Comparison of ENCODE assay signal across 21 cellular contexts in the genomic region with DNA sequence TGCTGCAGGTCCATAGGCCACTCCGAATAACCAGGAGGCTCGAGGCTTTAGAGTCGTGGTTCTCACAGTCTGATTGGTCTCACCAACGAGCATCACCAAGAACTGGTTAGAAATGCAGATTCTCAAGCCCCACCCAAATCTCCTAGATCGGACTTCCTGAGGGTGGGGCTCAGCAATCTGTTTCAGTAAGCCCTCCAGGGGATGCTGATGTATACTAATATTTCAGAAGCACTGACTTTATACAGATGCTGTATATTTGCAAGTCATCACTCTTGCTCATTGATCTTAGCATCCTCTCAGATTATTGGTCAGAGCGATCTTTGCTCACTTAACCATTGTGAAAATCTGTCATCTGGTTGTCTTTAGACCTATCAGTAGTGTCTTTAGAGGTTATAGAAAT. TPM values are rescaled to one million over a fixed set of nuclear protein-coding genes. Genes with fewer than 3 reads are reported as not detected.
DNase-seq lines count a peak whose midpoint lies in the region; TF ChIP-seq lines count a peak whose summit lies in the region.
"Had no signal": no experiment of that assay in that cellular context is flagged by ENCODE, and none has a peak within 500 bp of the region (broad histone marks: within the 10 kb centered on the region; RNA-seq: fewer than 3 reads in every experiment).

No MANE protein-coding gene starts in this region.

- WGBS in transverse colon (ENCODE audit: low coverage in 1 of 2), 2 donors: 75% methylated on average over 6 of the region's 6 CpGs; no CpG with 5 or more reads in 1 of the 2 donors

- H3K27me3 Mint-ChIP-seq in activated CD4-positive, alpha-beta T cell treated with anti-CD3 and anti-CD28 coated beads, Interleukin-2, amount 10 ng/mL, durations not matched to agents 24 days and 14 days: no peaks in the 10 kb centered on the region
- peaks cover 17% of the 10 kb centered on the region for H3K27me3 Mint-ChIP-seq in activated CD4-positive, alpha-beta T cell treated with anti-CD3 and anti-CD28 coated beads, Interleukin-2, amount 10 ng/mL, durations not matched to agents 7 days and 5 days

- H4K20me1 ChIP-seq in Karpas-422 (ENCODE audit: insufficient read depth, low read depth, low read length) (no peaks in the 10 kb centered on the region), osteoblast (ENCODE audit: insufficient read depth, low read length) (no peaks in the 10 kb centered on the region)

- peak; percentile 48 for DNase-seq in activated CD4-positive, alpha-beta T cell treated with anti-CD3 and anti-CD28 coated beads, Interleukin-2, amount 10 ng/mL, durations not matched to agents 24 days and 14 days
- no peak for DNase-seq in activated CD4-positive, alpha-beta T cell treated with anti-CD3 and anti-CD28 coated beads, Interleukin-2, amount 10 ng/mL, durations not matched to agents 7 days and 5 days
- DNase-seq in Karpas-422: peak; percentile 49
- DNase-seq in brain microvascular endothelial cell: no peak
- DNase-seq in osteoblast (ENCODE audit: insufficient read length, low spot score, missing footprints): peak; percentile 44
- no peak for DNase-seq in superior temporal gyrus (ENCODE audit: extremely low spot score)
- no peak for DNase-seq in transverse colon
- no peak for DNase-seq in coronary artery (ENCODE audit: low spot score)
- DNase-seq: 8988T; activated CD4-positive, alpha-beta T cell treated with anti-CD3 and anti-CD28 coated beads for 4 hours; activated naive CD4-positive, alpha-beta T cell; activated T-cell treated with anti-CD3 and anti-CD28 coated beads for 4 hours; effector CD4-positive, alpha-beta T cell; heart right ventricle; left ventricle myocardium inferior; NCI-H1436 treated with DMSO at 0.1 percent for 48 hours; NCI-H2171 treated with DMSO at 0.1 percent for 48 hours; NCI-H69; SIG-M5; stimulated activated CD4-positive, alpha-beta T cell treated with anti-CD3 and anti-CD28 coated beads, Interleukin-12 subunit alpha, Interleukin-12 subunit beta, amount 100 ng/mL, for 4 hours had no signal

- no peak for TF ChIP-seq EP300 in transverse colon (IDR thresholded peaks at IDR 0.05; ENCODE audit: low read depth)

- H3K27ac ChIP-seq in Karpas-422 (ENCODE audit: low read length) (no peak overlapping the region), brain microvascular endothelial cell (peak overlapping the region; percentile 96), osteoblast (ENCODE audit: low read depth, low read length) (peak overlapping the region; percentile 99), transverse colon (no peak overlapping the region), coronary artery (no peak overlapping the region)
- H3K27ac ChIP-seq: BLaER1, left ventricle myocardium inferior had no signal

- H3K9me2 ChIP-seq in Karpas-422 (replicated peaks; ENCODE audit: insufficient read depth, low read length): no peaks in the 10 kb centered on the region

- H3K4me2 ChIP-seq in Karpas-422 (ENCODE audit: low read depth, low read length, poor library complexity, severe bottlenecking): no peak overlapping the region
- H3K4me2 ChIP-seq in osteoblast (ENCODE audit: insufficient read depth, low read length): peak overlapping the region; percentile 75
- H3K4me2 ChIP-seq: BLaER1 had no signal

- no peaks in the 10 kb centered on the region for H3K9me3 ChIP-seq in Karpas-422 (ENCODE audit: low read length)
- no peaks in the 10 kb centered on the region for H3K9me3 ChIP-seq in osteoblast (ENCODE audit: low read depth, low read length)
- H3K9me3 ChIP-seq in transverse colon: no peaks in the 10 kb centered on the region

- intact Hi-C loops in activated CD4-positive, alpha-beta T cell treated with anti-CD3 and anti-CD28 coated beads, Interleukin-2, amount 10 ng/mL, durations not matched to agents 24 days and 14 days (cut with micrococcal nuclease): no loop called here
- intact Hi-C loops in transverse colon (cut with DNase I; ENCODE audit: low total_unique reads): no loop called here

- no peak overlapping the region for H3K9ac ChIP-seq in Karpas-422 (ENCODE audit: low read length)
- H3K9ac ChIP-seq: BLaER1 had no signal

- H3K36me3 ChIP-seq in Karpas-422 (ENCODE audit: insufficient read depth, low read length) (no peaks in the 10 kb centered on the region), brain microvascular endothelial cell (replicated peaks) (peaks cover 3% of the 10 kb centered on the region), osteoblast (ENCODE audit: insufficient read depth, low read length) (no peaks in the 10 kb centered on the region), transverse colon (no peaks in the 10 kb centered on the region)
- H3K36me3 ChIP-seq: BLaER1, heart right ventricle, left ventricle myocardium inferior had no signal

- H3K79me2 ChIP-seq in Karpas-422 (ENCODE audit: low read length) (peaks cover 3% of the 10 kb centered on the region), osteoblast (ENCODE audit: insufficient read depth, low read length) (peaks cover 6% of the 10 kb centered on the region)

- H3K4me1 Mint-ChIP-seq in activated CD4-positive, alpha-beta T cell treated with anti-CD3 and anti-CD28 coated beads, Interleukin-2, amount 10 ng/mL, durations not matched to agents 24 days and 14 days: peaks cover 12% of the 10 kb centered on the region
- H3K4me1 Mint-ChIP-seq in activated CD4-positive, alpha-beta T cell treated with anti-CD3 and anti-CD28 coated beads, Interleukin-2, amount 10 ng/mL, durations not matched to agents 7 days and 5 days: peaks cover 12% of the 10 kb centered on the region

- no peaks in the 10 kb centered on the region; the same call in 1 of the 2 replicates for H3K27me3 ChIP-seq in Karpas-422 (ENCODE audit: low read length)
- no peaks in the 10 kb centered on the region for H3K27me3 ChIP-seq in brain microvascular endothelial cell (replicated peaks)
- H3K27me3 ChIP-seq in osteoblast (ENCODE audit: insufficient read depth, low read length): no peaks in the 10 kb centered on the region
- H3K27me3 ChIP-seq in transverse colon: peaks cover 5% of the 10 kb centered on the region
- H3K27me3 ChIP-seq: BLaER1 had no signal

- in situ Hi-C loops in brain microvascular endothelial cell (cut with HindIII; ENCODE audit: low pct_ligation_motif_present, low sequenced_read_pairs): no loop called here
- in situ Hi-C loops in transverse colon (cut with MboI; ENCODE audit: low pct_ligation_motif_present in 1 of 4, low pct_unique_long_range_greater_than_20kb in 1 of 4, low sequenced_read_pairs in 3 of 4): no loop called here

- no peak overlapping the region for H2AFZ ChIP-seq in Karpas-422 (ENCODE audit: low read length)
- no peak overlapping the region for H2AFZ ChIP-seq in osteoblast (ENCODE audit: low read length)

- TF ChIP-seq POLR2A in transverse colon (IDR thresholded peaks at IDR 0.05): no peak

- H3K4me3 Mint-ChIP-seq in activated CD4-positive, alpha-beta T cell treated with anti-CD3 and anti-CD28 coated beads, Interleukin-2, amount 10 ng/mL, durations not matched to agents 24 days and 14 days: no peak overlapping the region
- H3K4me3 Mint-ChIP-seq in activated CD4-positive, alpha-beta T cell treated with anti-CD3 and anti-CD28 coated beads, Interleukin-2, amount 10 ng/mL, durations not matched to agents 7 days and 5 days: no peak overlapping the region

- H3K4me1 ChIP-seq in Karpas-422 (ENCODE audit: low read length) (peaks cover 14% of the 10 kb centered on the region), osteoblast (ENCODE audit: insufficient read depth, low read length) (peaks cover 44% of the 10 kb centered on the region), transverse colon (peaks cover 1 to 4% (median 2%) of the 10 kb centered on the region in 4 donors)

- no peaks in the 10 kb centered on the region for H3K9me3 Mint-ChIP-seq in activated CD4-positive, alpha-beta T cell treated with anti-CD3 and anti-CD28 coated beads, Interleukin-2, amount 10 ng/mL, durations not matched to agents 24 days and 14 days
- H3K9me3 Mint-ChIP-seq in activated CD4-positive, alpha-beta T cell treated with anti-CD3 and anti-CD28 coated beads, Interleukin-2, amount 10 ng/mL, durations not matched to agents 7 days and 5 days: peaks cover 7% of the 10 kb centered on the region

- no peaks in the 10 kb centered on the region for H3K36me3 Mint-ChIP-seq in activated CD4-positive, alpha-beta T cell treated with anti-CD3 and anti-CD28 coated beads, Interleukin-2, amount 10 ng/mL, durations not matched to agents 24 days and 14 days (ENCODE audit: low read depth)
- H3K36me3 Mint-ChIP-seq in activated CD4-positive, alpha-beta T cell treated with anti-CD3 and anti-CD28 coated beads, Interleukin-2, amount 10 ng/mL, durations not matched to agents 7 days and 5 days (ENCODE audit: low read depth): no peaks in the 10 kb centered on the region

- H3K4me3 ChIP-seq in Karpas-422 (ENCODE audit: low read length): no peak overlapping the region
- H3K4me3 ChIP-seq in brain microvascular endothelial cell (ENCODE audit: low read depth, low read length): no peak overlapping the region
- peak overlapping the region; percentile 41 for H3K4me3 ChIP-seq in osteoblast (ENCODE audit: insufficient read depth, low read length)
- H3K4me3 ChIP-seq in transverse colon: no peak overlapping the region
- H3K4me3 ChIP-seq in coronary artery: no peak overlapping the region
- H3K4me3 ChIP-seq: BLaER1, heart right ventricle, left ventricle myocardium inferior had no signal

- H3K27ac Mint-ChIP-seq in activated CD4-positive, alpha-beta T cell treated with anti-CD3 and anti-CD28 coated beads, Interleukin-2, amount 10 ng/mL, durations not matched to agents 24 days and 14 days: no peak overlapping the region
- no peak overlapping the region for H3K27ac Mint-ChIP-seq in activated CD4-positive, alpha-beta T cell treated with anti-CD3 and anti-CD28 coated beads, Interleukin-2, amount 10 ng/mL, durations not matched to agents 7 days and 5 days

- TF ChIP-seq CTCF in brain microvascular endothelial cell (IDR thresholded peaks at IDR 0.05; ENCODE audit: low read depth, low read length, missing control alignments): no peak
- TF ChIP-seq CTCF in osteoblast (IDR thresholded peaks at IDR 0.05; ENCODE audit: extremely low read depth, low read depth, low read length): no peak
- no peak for TF ChIP-seq CTCF in transverse colon (IDR thresholded peaks at IDR 0.05)
- no peak for TF ChIP-seq CTCF in coronary artery (IDR thresholded peaks at IDR 0.05)

- CTCF ChIA-PET in activated CD4-positive, alpha-beta T cell treated with anti-CD3 and anti-CD28 coated beads, Interleukin-2, amount 10 ng/mL, durations not matched to agents 7 days and 5 days (lab: Charles Lee): no interaction called here

- POLR2A ChIA-PET in activated CD4-positive, alpha-beta T cell treated with anti-CD3 and anti-CD28 coated beads, Interleukin-2, amount 10 ng/mL, durations not matched to agents 7 days and 5 days (lab: Charles Lee): no interaction called here

RNA-seq across cellular contexts. Expression of a gene that starts 4.4 kb away (rescaled TPM):
- total RNA-seq in activated CD4-positive, alpha-beta T cell treated with anti-CD3 and anti-CD28 coated beads, Interleukin-2, amount 10 ng/mL, durations not matched to agents 24 days and 14 days: 36.3 and 38.6 TPM in 2 replicates
- total RNA-seq in activated CD4-positive, alpha-beta T cell treated with anti-CD3 and anti-CD28 coated beads, Interleukin-2, amount 10 ng/mL, durations not matched to agents 7 days and 5 days: 10 to 100 TPM; 35.9 to 37.1 TPM
- total RNA-seq in Karpas-422 (2014; rRNA removed; shearing (Covaris generic); ENCODE audit: low replicate concordance): 39.1 and 56.9 TPM in 2 replicates
- total RNA-seq in osteoblast (72.7 and 83.7 TPM in 2 replicates), transverse colon (100 to 1,000 TPM in 1 of 4 donors, 10 to 100 TPM in 3; 37.2 to 270 (median 64.3) TPM)

Comparison
In these comparisons a context has a peak if more than half of its experiments do, and no peak if none do; other contexts are left out.
1. DNase-seq: peak in activated CD4-positive, alpha-beta T cell treated with anti-CD3 and anti-CD28 coated beads, Interleukin-2, amount 10 ng/mL, durations not matched to agents 24 days and 14 days (single experiment), Karpas-422 (single experiment) and osteoblast (single experiment); none in activated CD4-positive, alpha-beta T cell treated with anti-CD3 and anti-CD28 coated beads, Interleukin-2, amount 10 ng/mL, durations not matched to agents 7 days and 5 days (single experiment), brain microvascular endothelial cell (single experiment), superior temporal gyrus (single experiment), transverse colon (single experiment) and coronary artery (single experiment).
2. H3K27ac ChIP-seq: peak in brain microvascular endothelial cell (single experiment) and osteoblast (single experiment); none in Karpas-422 (single experiment), transverse colon (0 of 4) and coronary artery (0 of 2).